In genomic region chr1:170262540-170262939, GRCh38 we compare ENCODE assay signal across 17 cellular contexts.
"Had no signal": no experiment of that assay in that cellular context is flagged by ENCODE, and none has a peak within 500 bp of the region (broad histone marks: within the 10 kb centered on the region; RNA-seq: fewer than 3 reads in every experiment).

No MANE protein-coding gene starts in this region.

- H3K36me3 Mint-ChIP-seq: activated naive CD4-positive, alpha-beta T cell treated with anti-CD3 and anti-CD28 coated beads, Interleukin-2, amount 50 U/mL, for 24 hours had no signal

- H3K4me1 Mint-ChIP-seq: activated naive CD4-positive, alpha-beta T cell treated with anti-CD3 and anti-CD28 coated beads, Interleukin-2, amount 50 U/mL, for 24 hours; nephron had no signal

- H3K4me3 Mint-ChIP-seq: activated naive CD4-positive, alpha-beta T cell treated with anti-CD3 and anti-CD28 coated beads, Interleukin-2, amount 50 U/mL, for 24 hours; effector memory CD8-positive, alpha-beta T cell; nephron had no signal

- H3K9me3 Mint-ChIP-seq: effector memory CD8-positive, alpha-beta T cell had no signal

- H3K4me3 ChIP-seq: esophagus squamous epithelium, left lung, transverse colon had no signal

- H3K9me3 ChIP-seq: esophagus squamous epithelium, left lung, transverse colon had no signal

- H3K4me1 ChIP-seq: esophagus squamous epithelium, left lung, transverse colon had no signal

- H3K36me3 ChIP-seq: esophagus squamous epithelium, left lung, transverse colon had no signal

- H3K27me3 ChIP-seq: esophagus squamous epithelium, left lung, transverse colon had no signal

- H3K27ac Mint-ChIP-seq: activated naive CD4-positive, alpha-beta T cell treated with anti-CD3 and anti-CD28 coated beads, Interleukin-2, amount 50 U/mL, for 24 hours; effector memory CD8-positive, alpha-beta T cell had no signal

- H3K27ac ChIP-seq: esophagus squamous epithelium, left lung, transverse colon had no signal

- DNase-seq: activated CD4-positive, alpha-beta T cell treated with anti-CD3 and anti-CD28 coated beads, Interleukin-2, amount 50 U/mL, for 4 hours; activated gamma-delta T cell; effector memory CD8-positive, alpha-beta T cell; esophagus squamous epithelium; foreskin melanocyte; head of caudate nucleus; kidney; left lung; midbrain; posterior cingulate gyrus; stimulated activated CD4-positive, alpha-beta T cell treated with anti-CD3 and anti-CD28 coated beads, Interleukin-12 subunit alpha, Interleukin-12 subunit beta, amount 100 ng/mL, for 4 hours; stimulated activated CD4-positive, alpha-beta T cell treated with anti-CD3 and anti-CD28 coated beads, Interleukin-1b, Interleukin-23, amount 100 ng/mL, for 48 hours; stimulated activated naive CD8-positive, alpha-beta T cell treated with anti-CD3 and anti-CD28 coated beads, Interleukin-15, Interleukin-2, amounts not matched to agents 100 U/mL and 50 U/mL, for 24 hours; substantia nigra; transverse colon had no signal
